ENCODE assay signal across 17 cellular contexts in the genomic region with DNA sequence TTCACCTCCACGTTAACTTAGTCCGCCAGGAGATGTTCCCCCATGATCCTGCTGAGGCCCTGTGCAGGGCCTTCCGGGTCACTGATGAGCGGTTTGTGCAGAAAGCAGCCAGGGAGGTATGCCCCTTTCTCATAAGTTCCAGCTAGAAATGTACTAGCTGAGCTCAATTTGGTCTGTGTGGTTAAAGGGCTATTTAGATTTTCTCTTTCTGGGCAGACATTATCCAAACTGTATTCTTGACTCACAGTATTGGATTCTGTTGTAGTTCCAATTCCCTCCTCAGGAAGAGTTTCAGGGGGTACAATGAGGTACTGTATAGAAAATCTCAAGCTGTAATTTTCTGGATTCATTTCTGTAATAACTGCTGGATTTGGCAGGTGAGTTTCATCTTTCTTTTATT.
DNase-seq lines count a peak whose midpoint lies in the region; ATAC-seq and FAIRE-seq lines count a peak whose summit lies in the region.
"Had no signal": no experiment of that assay in that cellular context is flagged by ENCODE, and none has a peak within 500 bp of the region (broad histone marks: within the 10 kb centered on the region; RNA-seq: fewer than 3 reads in every experiment).

No MANE protein-coding gene starts in this region.

- ATAC-seq in GM19035 (IDR thresholded peaks at IDR 0.05; ENCODE audit: unreplicated experiment) = no peak
- ATAC-seq: PC-3 had no signal

- peak; percentile 89 for FAIRE-seq in HTR-8/SVneo (lab: Jason Lieb, UNC)
- peak; percentile 65 for FAIRE-seq in urothelium cell line (lab: Jason Lieb, UNC)
- FAIRE-seq: GM19239 had no signal

- no peak for DNase-seq in HTR-8/SVneo (ENCODE audit: insufficient read length, low spot score)
- peak; percentile 43 for DNase-seq in astrocyte of the hippocampus (ENCODE audit: low read depth, low spot score)
- peak; percentile 49 for DNase-seq in islet precursor cell
- no peak for DNase-seq in urothelium cell line (ENCODE audit: low spot score)
- DNase-seq in stimulated activated CD4-positive, alpha-beta T cell treated with anti-CD3 and anti-CD28 coated beads, Interleukin-2, amount 100 ng/mL, for 24 hours = no peak
- no peak for DNase-seq in HCEC 1CT
- DNase-seq: ACHN; CD4-positive, CD25-positive, alpha-beta regulatory T cell; DMS 273 treated with DMSO at 0.1 percent for 48 hours; DND-41; GM23248; NCI-H1694; NCI-H524; NCI-H82; PC-3 had no signal

Comparison
In these comparisons a context has a peak if more than half of its experiments do, and no peak if none do; other contexts are left out.
1. DNase-seq: peak in astrocyte of the hippocampus (single experiment) and islet precursor cell (single experiment); none in HTR-8/SVneo (single experiment), urothelium cell line (single experiment), stimulated activated CD4-positive, alpha-beta T cell treated with anti-CD3 and anti-CD28 coated beads, Interleukin-2, amount 100 ng/mL, for 24 hours (0 of 2) and HCEC 1CT (single experiment).